In genomic region chr2:8684885-8685696, GRCh38 we compare ENCODE assay signal across 8 cellular contexts. TPM values are rescaled to one million over a fixed set of nuclear protein-coding genes. Genes with fewer than 3 reads are reported as not detected.
DNase-seq lines count a peak whose midpoint lies in the region; ATAC-seq and TF ChIP-seq lines count a peak whose summit lies in the region.

No MANE protein-coding gene starts in this region.

- peaks cover 34% of the 10 kb centered on the region for H3K79me2 ChIP-seq in neural progenitor cell (ENCODE audit: low read depth)

- no peak overlapping the region for H3K9ac ChIP-seq in neural progenitor cell

- H3K27ac ChIP-seq in neural progenitor cell, result no peak overlapping the region
- peak overlapping the region; percentile 83 to 98 (median 88) for H3K27ac ChIP-seq in upper lobe of left lung

- peak in 2 of 4 donors; percentile 33 to 41 for TF ChIP-seq POLR2A in upper lobe of left lung (IDR thresholded peaks at IDR 0.05)

- TF ChIP-seq CTCF in HFFc6 (IDR thresholded peaks at IDR 0.05) (no peak), foreskin fibroblast (IDR thresholded peaks at IDR 0.05; ENCODE audit: low read depth, low read length) (no peak), neural progenitor cell (IDR thresholded peaks at IDR 0.05) (no peak), upper lobe of left lung (IDR thresholded peaks at IDR 0.05) (no peak)

- ATAC-seq in activated T-helper 17 cell treated with anti-CD3 and anti-CD28 coated beads, Interleukin-2, amount 50 U/mL, for 72 hours (replicated peaks), result peak; percentile 20
- ATAC-seq in upper lobe of left lung (ENCODE audit: low FRiP score in 2 of 2), result peak in 1 of 2 donors; percentile 24

- H4K20me1 ChIP-seq in neural progenitor cell (ENCODE audit: low read depth), result peaks cover 30% of the 10 kb centered on the region

- peak overlapping the region; percentile 85 for H3K4me2 ChIP-seq in neural progenitor cell

- H3K36me3 ChIP-seq in neural progenitor cell, result no peaks in the 10 kb centered on the region
- no peaks in the 10 kb centered on the region for H3K36me3 ChIP-seq in upper lobe of left lung

- 1% methylated on average over 26 to 42 of the region's 87 CpGs for WGBS in upper lobe of left lung, 2 donors

- peaks cover 20% of the 10 kb centered on the region for H3K36me3 Mint-ChIP-seq in HFFc6 (ENCODE audit: low read depth)
- peaks cover 45% of the 10 kb centered on the region for H3K36me3 Mint-ChIP-seq in activated T-helper 17 cell treated with anti-CD3 and anti-CD28 coated beads, Interleukin-2, amount 50 U/mL, for 72 hours (ENCODE audit: low read depth)
- peaks cover 28% of the 10 kb centered on the region for H3K36me3 Mint-ChIP-seq in neural progenitor cell

- peak overlapping the region; percentile 47 for H2AFZ ChIP-seq in neural progenitor cell (replicated peaks)

- H3K4me1 Mint-ChIP-seq in HFFc6 (ENCODE audit: low read depth), result peaks cover 21% of the 10 kb centered on the region
- H3K4me1 Mint-ChIP-seq in activated T-helper 17 cell treated with anti-CD3 and anti-CD28 coated beads, Interleukin-2, amount 50 U/mL, for 72 hours, result no peaks in the 10 kb centered on the region
- peaks cover 23% of the 10 kb centered on the region for H3K4me1 Mint-ChIP-seq in neural progenitor cell

- DNase-seq in Caki2 (ENCODE audit: low read depth), result peak; percentile 50
- DNase-seq in HFFc6, result peak; percentile 52
- DNase-seq in NCI-H774 (lab: John Stamatoyannopoulos, UW), result peak; percentile 72
- DNase-seq in foreskin fibroblast, result peak in 1 of 2 donors; percentile 58
- peak; percentile 77 for DNase-seq in neural progenitor cell (ENCODE audit: low spot score)
- DNase-seq in upper lobe of left lung, result peak; percentile 61 to 91
- no peak for DNase-seq in epidermal melanocyte (ENCODE audit: insufficient read length, low spot score)

- H3K9me3 Mint-ChIP-seq in HFFc6 (peaks cover 10% of the 10 kb centered on the region), neural progenitor cell (no peaks in the 10 kb centered on the region)
- H3K9me3 Mint-ChIP-seq in activated T-helper 17 cell treated with anti-CD3 and anti-CD28 coated beads, Interleukin-2, amount 50 U/mL, for 72 hours, result no peaks in the 10 kb centered on the region

- peak overlapping the region; percentile 30 to 98 for H3K4me3 ChIP-seq in foreskin fibroblast (ENCODE audit: low read depth in 1 of 2, low read length in 2 of 2)
- H3K4me3 ChIP-seq in neural progenitor cell, result peak overlapping the region; percentile 89
- H3K4me3 ChIP-seq in upper lobe of left lung, result peak overlapping the region; percentile 37 to 75 (median 66)

- in situ Hi-C loops in Caki2 (cut with HindIII; ENCODE audit: low pct_unique_long_range_greater_than_20kb, low sequenced_read_pairs), result loop anchor here (10.0 kb wide), 1 partner anchor 650 kb away; no protein-coding TSS in a partner anchor

- H3K27me3 Mint-ChIP-seq in HFFc6 (ENCODE audit: insufficient read depth) (peaks cover 8% of the 10 kb centered on the region), neural progenitor cell (ENCODE audit: insufficient read depth, low read depth) (peaks cover 11% of the 10 kb centered on the region)
- H3K27me3 Mint-ChIP-seq in activated T-helper 17 cell treated with anti-CD3 and anti-CD28 coated beads, Interleukin-2, amount 50 U/mL, for 72 hours, result peaks cover 3% of the 10 kb centered on the region

- peak overlapping the region; percentile 99 for H3K4me3 Mint-ChIP-seq in HFFc6
- peak overlapping the region; percentile 96 for H3K4me3 Mint-ChIP-seq in activated T-helper 17 cell treated with anti-CD3 and anti-CD28 coated beads, Interleukin-2, amount 50 U/mL, for 72 hours
- H3K4me3 Mint-ChIP-seq in neural progenitor cell, result peak overlapping the region; percentile 100

- H3K27me3 ChIP-seq in neural progenitor cell (no peaks in the 10 kb centered on the region), upper lobe of left lung (no peaks in the 10 kb centered on the region)

- peak overlapping the region; percentile 82 for H3K27ac Mint-ChIP-seq in HFFc6
- peak overlapping the region; percentile 96 for H3K27ac Mint-ChIP-seq in activated T-helper 17 cell treated with anti-CD3 and anti-CD28 coated beads, Interleukin-2, amount 50 U/mL, for 72 hours
- H3K27ac Mint-ChIP-seq in neural progenitor cell, result peak overlapping the region; percentile 88

- H3K9me3 ChIP-seq in neural progenitor cell (ENCODE audit: low read depth) (peaks cover 4% of the 10 kb centered on the region), upper lobe of left lung (no peaks in the 10 kb centered on the region)

- H3K4me1 ChIP-seq in neural progenitor cell (peaks cover 23% of the 10 kb centered on the region), upper lobe of left lung (peaks cover 12 to 31% (median 21%) of the 10 kb centered on the region in 4 donors)

- no peak for TF ChIP-seq EP300 in upper lobe of left lung (IDR thresholded peaks at IDR 0.05)

- H3F3A ChIP-seq in neural progenitor cell (ENCODE audit: low read depth), result peaks cover 27% of the 10 kb centered on the region

RNA-seq across cellular contexts. Expression of gene ID2, which starts 3.2 kb away (rescaled TPM):
- 65.9 and 90.3 TPM in 2 replicates for total RNA-seq in Caki2 (2014; rRNA removed; shearing (Covaris generic); ENCODE audit: low replicate concordance)
- total RNA-seq in HFFc6 (2021; fragmentation: NEBNext Ultra II Directional; extraction: Animal tissue kit (Norgen Biotek cat#: 25700)), result 10 to 100 TPM; 81.3 to 97.1 (median 88.1) TPM
- 100 to 1,000 TPM in 1 of 2 donors, 10 to 100 TPM in 1; 85.6 to 425 TPM for total RNA-seq in activated T-helper 17 cell treated with anti-CD3 and anti-CD28 coated beads, Interleukin-2, amount 50 U/mL, for 72 hours
- total RNA-seq in neural progenitor cell (ENCODE audit: low replicate concordance), result 140 and 224 TPM in 2 replicates
- total RNA-seq in upper lobe of left lung, result 100 to 1,000 TPM in 3 of 6 donors, 10 to 100 TPM in 3; 85.4 to 175 (median 110) TPM
